ENCODE assay signal across 8 cellular contexts in genomic region chr13:79405831-79406596, GRCh38. TPM values are rescaled to one million over a fixed set of nuclear protein-coding genes. Genes with fewer than 3 reads are reported as not detected.
DNase-seq lines count a peak whose midpoint lies in the region; ATAC-seq and TF ChIP-seq lines count a peak whose summit lies in the region.

TSS of gene RBM26 (minus strand) at chr13:79406255. CDS start at chr13:79405774, 481 bp downstream.

- H3K36me3 ChIP-seq in DND-41 (ENCODE audit: insufficient read depth, low read length) (peaks cover 16% of the 10 kb centered on the region), GM23248 (ENCODE audit: low read depth) (no peaks in the 10 kb centered on the region)

- H3K27ac ChIP-seq in DND-41 (ENCODE audit: low read length) (peak within 1 kb of the TSS; percentile 98), GM23248 (peak within 1 kb of the TSS; percentile 87)

- H3K27ac Mint-ChIP-seq in natural killer cell: no peak within 1 kb of the TSS

- H3K4me1 ChIP-seq in DND-41 (ENCODE audit: insufficient read depth, low read length) (peaks cover 53% of the 10 kb centered on the region), GM23248 (ENCODE audit: insufficient read depth) (peaks cover 30% of the 10 kb centered on the region)

- H3K4me3 Mint-ChIP-seq in natural killer cell: peak within 1 kb of the TSS; percentile 83

- TF ChIP-seq CTCF in DND-41 (IDR thresholded peaks at IDR 0.05; ENCODE audit: borderline replicate concordance, extremely low read depth, low read length, poor library complexity, severe bottlenecking) (peak; percentile 17), fibroblast of mammary gland (conservative IDR thresholded peaks at IDR 0.05; ENCODE audit: control insufficient read depth, insufficient read depth, low read depth, low read length) (peak; percentile 7), natural killer cell (IDR thresholded peaks at IDR 0.05) (no peak)

- H3K9me3 ChIP-seq in DND-41 (ENCODE audit: insufficient read depth, low read length, severe bottlenecking) (no peaks in the 10 kb centered on the region), GM23248 (ENCODE audit: low read depth) (no peaks in the 10 kb centered on the region)

- no peaks in the 10 kb centered on the region for H3K36me3 Mint-ChIP-seq in natural killer cell

- peaks cover 13 to 24% of the 10 kb centered on the region in 2 donors for H3K4me1 Mint-ChIP-seq in natural killer cell

- H2AFZ ChIP-seq in DND-41 (ENCODE audit: low read depth, low read length): peak within 1 kb of the TSS; percentile 92
- H2AFZ ChIP-seq in GM23248: peak within 1 kb of the TSS; percentile 92

- H3K9me2 ChIP-seq in GM23248 (ENCODE audit: insufficient read depth): no peaks in the 10 kb centered on the region

- DNase-seq in DND-41 (peak; percentile 96), GM23248 (peak; percentile 92), Kasumi-1 (lab: John Stamatoyannopoulos, UW) (peak; percentile 90 to 91), RPMI8226 (peak; percentile 92), fibroblast of mammary gland (ENCODE audit: low read depth) (peak; percentile 94), natural killer cell (peak; percentile 91)
- peak; percentile 81 to 82 for DNase-seq in activated T-helper 1 cell treated with anti-CD3 and anti-CD28 coated beads, Interleukin-2, amount 50 U/mL, for 16 hours (ENCODE audit: low read depth in 1 of 2, low spot score in 1 of 2)
- DNase-seq in stimulated activated naive CD4-positive, alpha-beta T cell treated with Interleukin-2 at 50 U/mL for 16 hours (lab: John Stamatoyannopoulos, UW): peak; percentile 90

- peaks cover 18% of the 10 kb centered on the region; the same call in 1 of the 2 replicates for H3F3A ChIP-seq in GM23248 (ENCODE audit: insufficient read depth)

- H3K27me3 ChIP-seq in DND-41 (ENCODE audit: insufficient read depth, low read length, poor library complexity) (no peaks in the 10 kb centered on the region), GM23248 (replicated peaks; ENCODE audit: insufficient read depth) (no peaks in the 10 kb centered on the region)

- peak within 1 kb of the TSS; percentile 68 for H3K9ac ChIP-seq in DND-41 (ENCODE audit: low read depth, low read length)
- peak within 1 kb of the TSS; percentile 98 for H3K9ac ChIP-seq in GM23248

- H4K20me1 ChIP-seq in DND-41 (ENCODE audit: insufficient read depth, low read length): peaks cover 35% of the 10 kb centered on the region; the same call in 1 of the 2 replicates
- no peaks in the 10 kb centered on the region for H4K20me1 ChIP-seq in GM23248 (ENCODE audit: insufficient read depth)

- H3K27me3 Mint-ChIP-seq in natural killer cell (ENCODE audit: low read depth in 2 of 2): no peaks in the 10 kb centered on the region

- H3K9me3 Mint-ChIP-seq in natural killer cell: no peaks in the 10 kb centered on the region

- peaks cover 76% of the 10 kb centered on the region for H3K79me2 ChIP-seq in DND-41 (ENCODE audit: insufficient read depth, low read length)
- H3K79me2 ChIP-seq in GM23248 (ENCODE audit: insufficient read depth): peaks cover 69% of the 10 kb centered on the region

- in situ Hi-C loops in GM23248 (cut with MboI): loop anchor here (25.0 kb wide), 1 partner anchor 956 kb away; no protein-coding TSS in a partner anchor

- H3K4me3 ChIP-seq in DND-41 (ENCODE audit: low read depth in 1 of 2, low read length in 2 of 2): peak within 1 kb of the TSS; percentile 43 to 66
- H3K4me3 ChIP-seq in GM23248: peak within 1 kb of the TSS; percentile 91
- peak within 1 kb of the TSS; percentile 89 for H3K4me3 ChIP-seq in fibroblast of mammary gland (ENCODE audit: control insufficient read depth, low read depth, low read length)

- ATAC-seq in DND-41 (ENCODE audit: insufficient read depth, low read depth) (peak; percentile 88), natural killer cell (peak; percentile 89 to 92 (median 89))

- 1% methylated on average over 59 to 72 of the region's 72 CpGs for WGBS in GM23248 (ENCODE audit: low coverage in 1 of 2, low lambda C conversion rate in 2 of 2, missing lambda C conversion rate in 2 of 2), 2 experiments

- intact Hi-C loops in natural killer cell (cut with micrococcal nuclease): loop anchor here (1.0 to 10.0 kb wide), 2 partner anchors 45 to 751 kb away; partner anchors contain the start of gene OBI1

- H3K4me2 ChIP-seq in DND-41 (ENCODE audit: insufficient read depth, low read length) (peak within 1 kb of the TSS; percentile 80), GM23248 (ENCODE audit: unreplicated experiment) (peak within 1 kb of the TSS; percentile 91)

RNA-seq across cellular contexts. Expression of gene RBM26, which starts in this region (rescaled TPM):
- 18.2 and 19.2 TPM in 2 replicates for total RNA-seq in GM23248 (2014; rRNA removed; shearing (Covaris generic))
- 8.3 and 11.1 TPM in 2 replicates for polyA plus RNA-seq in GM23248 (2016; fragmentation: Nextera tagmentation; extraction: Ambion mirVana)
- total RNA-seq in natural killer cell: 10 to 100 TPM; 59.3 to 70.3 (median 66.5) TPM

Comparison
In these comparisons a context has a peak if more than half of its experiments do, and no peak if none do; other contexts are left out.
1. Peak in every context shown above with its lines: DNase-seq, ATAC-seq, H3K4me3 ChIP-seq and H3K27ac ChIP-seq.